Comparison of ENCODE assay signal across 16 cellular contexts in the genomic region with DNA sequence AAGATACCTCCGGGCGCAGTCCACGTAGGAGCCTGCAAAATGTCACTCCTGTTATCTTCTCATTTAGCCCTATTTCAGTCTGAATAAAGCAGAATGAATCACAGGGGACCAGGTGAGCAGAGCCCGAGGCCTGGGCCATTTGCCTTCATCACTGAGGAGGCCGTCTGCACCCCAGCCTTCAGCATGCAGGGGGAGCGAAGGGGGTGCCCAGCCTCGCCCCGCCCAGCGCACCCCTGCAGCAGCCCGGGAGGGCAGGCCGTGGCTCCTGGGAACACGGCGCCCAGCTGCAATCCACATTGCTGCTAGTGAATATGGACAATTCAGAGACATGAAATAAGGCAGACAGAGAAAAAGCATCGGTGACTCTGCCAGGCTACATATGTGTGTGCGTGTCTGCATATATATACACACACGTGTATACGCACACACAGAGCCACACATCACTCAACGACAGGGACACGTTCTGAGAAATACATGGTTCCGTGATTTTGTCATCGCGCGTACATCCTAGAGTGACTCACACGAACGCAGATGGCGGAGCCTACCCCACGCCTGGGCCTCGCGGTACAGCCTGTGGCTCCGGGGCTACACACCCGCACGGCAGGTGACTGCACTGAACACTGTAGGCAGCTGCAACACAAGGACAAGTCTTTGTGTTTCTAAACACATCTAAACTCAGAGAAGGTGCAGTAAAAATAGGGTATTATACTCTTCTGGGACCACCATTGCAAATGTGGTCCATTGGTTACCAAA. TPM values are rescaled to one million over a fixed set of nuclear protein-coding genes. Genes with fewer than 3 reads are reported as not detected.
A peak's percentile ranks its signal among the peaks of the same experiment; 100 is the strongest.
DNase-seq lines count a peak whose midpoint lies in the region; ATAC-seq and TF ChIP-seq lines count a peak whose summit lies in the region.
"Had no signal": no experiment of that assay in that cellular context is flagged by ENCODE, and none has a peak within 500 bp of the region (broad histone marks: within the 10 kb centered on the region; RNA-seq: fewer than 3 reads in every experiment).

No MANE protein-coding gene starts in this region.

- H3K27ac Mint-ChIP-seq in activated T-cell treated with anti-CD3 and anti-CD28 coated beads, Interleukin-2, amount 50 U/mL, for 24 hours, result no peak overlapping the region
- H3K27ac Mint-ChIP-seq: CD4-positive, alpha-beta T cell; HFFc6 had no signal

- TF ChIP-seq CTCF in left ventricle myocardium inferior (IDR thresholded peaks at IDR 0.05; ENCODE audit: borderline replicate concordance), result no peak
- no peak for TF ChIP-seq CTCF in foreskin keratinocyte (conservative IDR thresholded peaks at IDR 0.05)

- peaks cover 86% of the 10 kb centered on the region for H3K27me3 ChIP-seq in left ventricle myocardium inferior (ENCODE audit: low read depth)
- peaks cover 43% of the 10 kb centered on the region for H3K27me3 ChIP-seq in foreskin keratinocyte
- H3K27me3 ChIP-seq in effector memory CD4-positive, alpha-beta T cell (replicated peaks; ENCODE audit: control insufficient read depth, insufficient read depth, low read length, poor library complexity, severe bottlenecking), result peaks cover 6% of the 10 kb centered on the region

- no peak overlapping the region for H3K4me3 Mint-ChIP-seq in activated T-cell treated with anti-CD3 and anti-CD28 coated beads, Interleukin-2, amount 50 U/mL, for 24 hours
- H3K4me3 Mint-ChIP-seq: CD4-positive, alpha-beta T cell; HFFc6 had no signal

- no peak overlapping the region for H3K4me3 ChIP-seq in left ventricle myocardium inferior
- no peak overlapping the region for H3K4me3 ChIP-seq in effector memory CD4-positive, alpha-beta T cell (ENCODE audit: insufficient read depth, low read depth, low read length, poor library complexity, severe bottlenecking)

- H3K27ac ChIP-seq in left ventricle myocardium inferior (replicated peaks), result no peak overlapping the region
- no peak overlapping the region for H3K27ac ChIP-seq in foreskin keratinocyte
- H3K27ac ChIP-seq in effector memory CD4-positive, alpha-beta T cell (ENCODE audit: insufficient read depth, low read length, poor library complexity, severe bottlenecking), result no peak overlapping the region
- H3K27ac ChIP-seq: 22Rv1 had no signal

- H3K4me1 ChIP-seq in left ventricle myocardium inferior (no peaks in the 10 kb centered on the region), foreskin keratinocyte (no peaks in the 10 kb centered on the region)
- H3K4me1 ChIP-seq in effector memory CD4-positive, alpha-beta T cell (ENCODE audit: control insufficient read depth, insufficient read depth, low read length, poor library complexity, severe bottlenecking), result no peaks in the 10 kb centered on the region

- no peaks in the 10 kb centered on the region for H3K9me3 ChIP-seq in left ventricle myocardium inferior (replicated peaks)
- no peaks in the 10 kb centered on the region for H3K9me3 ChIP-seq in effector memory CD4-positive, alpha-beta T cell (ENCODE audit: control insufficient read depth, low read length)

- H3K4me1 Mint-ChIP-seq in activated T-cell treated with anti-CD3 and anti-CD28 coated beads, Interleukin-2, amount 50 U/mL, for 24 hours (ENCODE audit: low read depth), result no peaks in the 10 kb centered on the region

- H3K9me3 Mint-ChIP-seq in activated T-cell treated with anti-CD3 and anti-CD28 coated beads, Interleukin-2, amount 50 U/mL, for 24 hours, result no peaks in the 10 kb centered on the region
- H3K9me3 Mint-ChIP-seq: CD4-positive, alpha-beta T cell; HFFc6 had no signal

- H3K36me3 ChIP-seq in left ventricle myocardium inferior, result no peaks in the 10 kb centered on the region
- no peaks in the 10 kb centered on the region for H3K36me3 ChIP-seq in effector memory CD4-positive, alpha-beta T cell (ENCODE audit: control insufficient read depth, insufficient read depth, low read length)

- intact Hi-C loops in Right ventricle myocardium inferior (cut with DNase I), result no loop called here
- intact Hi-C loops in left ventricle myocardium inferior (cut with micrococcal nuclease), result no loop called here

- H3K36me3 Mint-ChIP-seq in activated T-cell treated with anti-CD3 and anti-CD28 coated beads, Interleukin-2, amount 50 U/mL, for 24 hours (ENCODE audit: low read depth), result no peaks in the 10 kb centered on the region

- no peak for ATAC-seq in Right ventricle myocardium inferior
- ATAC-seq in foreskin keratinocyte, result peak; percentile 23
- ATAC-seq in GM19328 (IDR thresholded peaks at IDR 0.05; ENCODE audit: unreplicated experiment), result no peak

- peaks cover 46% of the 10 kb centered on the region for H3K27me3 Mint-ChIP-seq in activated T-cell treated with anti-CD3 and anti-CD28 coated beads, Interleukin-2, amount 50 U/mL, for 24 hours

- peak; percentile 35 for DNase-seq in Right ventricle myocardium inferior (ENCODE audit: missing footprints)
- DNase-seq in left ventricle myocardium inferior, result no peak
- peak; percentile 44 for DNase-seq in SK-N-DZ (ENCODE audit: low spot score)
- no peak for DNase-seq in foreskin keratinocyte
- DNase-seq in RKO (ENCODE audit: low spot score), result no peak
- DNase-seq in effector memory CD4-positive, alpha-beta T cell, result no peak
- no peak for DNase-seq in activated T-cell treated with anti-CD3 and anti-CD28 coated beads, Interleukin-2, amount 50 U/mL, for 24 hours
- DNase-seq: AML-193; C1 segment of cervical spinal cord; CD4-positive, alpha-beta T cell; DMS79; HCEC 1CT; HFFc6 had no signal

RNA-seq across cellular contexts. Expression of a gene that starts 15.2 kb away (rescaled TPM):
- total RNA-seq in Right ventricle myocardium inferior (10.7 TPM), left ventricle myocardium inferior (10.5 TPM), foreskin keratinocyte (0.10 TPM in 1 of 2 replicates, not detected in the other)
- 19.1 and 20.7 TPM in 2 replicates for polyA plus RNA-seq in SK-N-DZ (2014; cell fraction: cytosol; rRNA removed)
- polyA plus RNA-seq in SK-N-DZ (2014; cell fraction: nucleus; rRNA removed), result 13.3 and 17.1 TPM in 2 replicates
- polyA plus RNA-seq in foreskin keratinocyte, result 0.02 and 0.06 TPM in 2 replicates
- total RNA-seq: A673; CD4-positive, alpha-beta T cell had no signal

Comparison
In these comparisons a context has a peak if more than half of its experiments do, and no peak if none do; other contexts are left out.
1. DNase-seq: peak in Right ventricle myocardium inferior (single experiment) and SK-N-DZ (single experiment); none in left ventricle myocardium inferior (single experiment), foreskin keratinocyte (0 of 2), RKO (single experiment), effector memory CD4-positive, alpha-beta T cell (0 of 3) and activated T-cell treated with anti-CD3 and anti-CD28 coated beads, Interleukin-2, amount 50 U/mL, for 24 hours (single experiment).
2. RNA of a gene that starts 15.2 kb away (total RNA-seq): 10.7 TPM in Right ventricle myocardium inferior (single experiment) and 10.5 TPM in left ventricle myocardium inferior (single experiment); 0.10 TPM in foreskin keratinocyte; every median in the first group is over 10 times any median in the second.